In the genomic region with DNA sequence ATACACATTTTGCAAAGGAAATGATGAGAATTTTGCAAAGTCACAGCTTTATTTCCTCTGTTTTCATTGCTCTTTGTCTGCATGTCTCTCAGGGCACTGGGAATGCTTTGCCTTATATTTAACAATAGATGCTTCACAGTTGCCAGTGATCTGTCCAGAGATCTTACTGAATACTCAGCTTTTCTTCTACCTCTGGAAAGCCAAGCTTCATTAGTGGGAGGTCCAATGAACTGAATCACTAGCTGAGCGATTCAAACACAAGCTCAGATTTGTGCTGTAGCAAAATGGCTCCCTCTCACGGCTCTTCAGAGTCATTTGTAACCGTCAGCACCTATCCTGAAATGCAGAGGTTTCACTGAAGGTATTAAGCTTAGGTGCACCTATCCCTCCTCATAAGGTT, we compare ENCODE assay signal across 10 cellular contexts.
DNase-seq lines count a peak whose midpoint lies in the region; ATAC-seq, FAIRE-seq and TF ChIP-seq lines count a peak whose summit lies in the region.
"Had no signal": no experiment of that assay in that cellular context is flagged by ENCODE, and none has a peak within 500 bp of the region (broad histone marks: within the 10 kb centered on the region; RNA-seq: fewer than 3 reads in every experiment).

No MANE protein-coding gene starts in this region.

- no peak overlapping the region for H3K27ac ChIP-seq in heart left ventricle
- H3K27ac ChIP-seq in WERI-Rb-1 = no peak overlapping the region
- H3K27ac ChIP-seq: upper lobe of left lung had no signal

- no peak for FAIRE-seq in H54 (lab: Jason Lieb, UNC)

- intact Hi-C loops in heart left ventricle (cut with DNase I) (loop anchor here in 4 of 10 donors (5.0 to 10.0 kb wide), 4 partner anchors 142 to 220 kb away; a partner anchor contains a TSS), cardiac septum (cut with DNase I) (no loop called here), left ventricle myocardium superior (cut with micrococcal nuclease) (no loop called here)

- TF ChIP-seq POLR2A in heart left ventricle (IDR thresholded peaks at IDR 0.05) = no peak
- no peak for TF ChIP-seq POLR2A in H54 (IDR thresholded peaks at IDR 0.05; ENCODE audit: low read depth, low read length)

- ATAC-seq in heart left ventricle (peak in 3 of 4 donors; percentile 51 to 63 (median 52)), left ventricle myocardium superior (peak; percentile 60), HG02763 (IDR thresholded peaks at IDR 0.05; ENCODE audit: unreplicated experiment) (no peak), HG02884 (IDR thresholded peaks at IDR 0.05; ENCODE audit: unreplicated experiment) (no peak), GM21360 (IDR thresholded peaks at IDR 0.05; ENCODE audit: unreplicated experiment) (no peak)

- H3K9me3 ChIP-seq in heart left ventricle (no peaks in the 10 kb centered on the region), WERI-Rb-1 (ENCODE audit: severe bottlenecking) (no peaks in the 10 kb centered on the region)
- H3K9me3 ChIP-seq: upper lobe of left lung had no signal

- 33 to 44% (median 38%) methylated on average over 3 of the region's 3 CpGs for WGBS in heart left ventricle, 4 donors

- H3K27me3 ChIP-seq in heart left ventricle (no peaks in the 10 kb centered on the region), WERI-Rb-1 (ENCODE audit: insufficient read depth, low read depth, severe bottlenecking) (no peaks in the 10 kb centered on the region)
- H3K27me3 ChIP-seq: upper lobe of left lung had no signal

- H3K4me3 ChIP-seq in heart left ventricle (no peak overlapping the region), WERI-Rb-1 (ENCODE audit: low read depth, low read length) (no peak overlapping the region)
- H3K4me3 ChIP-seq: upper lobe of left lung had no signal

- DNase-seq in heart left ventricle = no peak
- no peak for DNase-seq in cardiac septum (ENCODE audit: low spot score)
- peak; percentile 20 for DNase-seq in WERI-Rb-1
- no peak for DNase-seq in left ventricle myocardium superior
- no peak for DNase-seq in H54 (ENCODE audit: insufficient read length, low spot score)
- DNase-seq: CD8-positive, alpha-beta memory T cell; upper lobe of left lung had no signal

- H3K36me3 ChIP-seq in heart left ventricle = peaks cover 0 to 8% (median 0%) of the 10 kb centered on the region in 9 donors
- H3K36me3 ChIP-seq in WERI-Rb-1 = no peaks in the 10 kb centered on the region
- H3K36me3 ChIP-seq: upper lobe of left lung had no signal

- TF ChIP-seq CTCF in heart left ventricle (IDR thresholded peaks at IDR 0.05) = peak in 9 of 12 donors; percentile 13 to 49 (median 25)
- peak; percentile 28; the same call in 1 of the 2 replicates for TF ChIP-seq CTCF in WERI-Rb-1 (IDR thresholded peaks at IDR 0.05; ENCODE audit: low read depth, low read length)

- H3K4me1 ChIP-seq in heart left ventricle = peaks cover 0 to 27% (median 5%) of the 10 kb centered on the region in 12 donors

Comparison
In these comparisons a context has a peak if more than half of its experiments do, and no peak if none do; other contexts are left out.
1. ATAC-seq: peak in heart left ventricle (3 of 4) and left ventricle myocardium superior (single experiment); none in HG02763 (single experiment), HG02884 (single experiment) and GM21360 (single experiment).